ENCODE assay signal across 26 cellular contexts in the genomic region with DNA sequence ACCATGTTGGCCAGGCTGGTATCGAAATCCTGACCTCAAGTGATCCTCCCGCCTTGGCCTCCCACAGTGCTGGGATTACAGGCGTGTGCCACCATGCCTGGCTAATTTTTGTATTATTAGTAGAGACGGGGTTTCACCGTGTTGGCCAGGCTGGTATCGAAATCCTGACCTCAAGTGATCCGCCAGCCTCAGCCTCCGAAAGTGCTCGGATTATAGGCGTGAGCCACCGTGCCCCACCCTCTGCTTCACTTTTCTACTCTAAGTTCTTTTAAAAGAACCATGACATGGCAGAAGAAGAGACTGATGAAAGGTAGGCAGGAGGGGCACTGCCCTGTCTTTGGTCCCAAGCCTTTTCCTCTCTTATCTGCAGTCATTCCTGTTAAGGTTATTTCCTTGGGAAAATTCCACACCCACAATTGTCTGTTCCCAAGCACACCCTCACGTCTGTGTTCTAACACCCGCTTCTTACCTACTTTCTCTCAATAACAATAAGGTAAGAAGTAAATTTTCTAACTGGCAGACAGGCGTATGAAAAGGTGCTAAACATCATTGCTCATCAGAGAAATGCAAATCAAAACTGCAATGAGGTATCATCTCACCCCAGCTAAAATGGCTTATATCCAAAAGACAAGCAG.
"Had no signal": no experiment of that assay in that cellular context is flagged by ENCODE, and none has a peak within 500 bp of the region (broad histone marks: within the 10 kb centered on the region; RNA-seq: fewer than 3 reads in every experiment).

No MANE protein-coding gene starts in this region.

- H3K27ac Mint-ChIP-seq: stimulated activated effector memory CD8-positive, alpha-beta T cell treated with anti-CD3 and anti-CD28 coated beads, Interleukin-12 subunit alpha, Interleukin-12 subunit beta, amount 100 ng/mL, for 72 hours; stimulated activated memory B cell treated with anti-CD40 and anti-IgM and Interleukin-4, amounts not matched to agents 10 μg/mL and 1 μg/mL and 100 μg/mL, for 72 hours; stimulated activated naive B cell treated with anti-CD40 and anti-IgM and Interleukin-4, amounts not matched to agents 10 μg/mL and 1 μg/mL and 100 μg/mL, for 72 hours; stimulated activated naive CD8-positive, alpha-beta T cell treated with anti-CD3 and anti-CD28 coated beads, Interleukin-15, amount 100 ng/mL, for 72 hours; stimulated activated naive CD8-positive, alpha-beta T cell treated with anti-CD3 and anti-CD28 coated beads, Interleukin-15, Interleukin-2, amounts not matched to agents 100 ng/mL and 50 ng/mL, for 24 hours; type B pancreatic cell had no signal

- H3K4me1 Mint-ChIP-seq: stimulated activated effector memory CD8-positive, alpha-beta T cell treated with anti-CD3 and anti-CD28 coated beads, Interleukin-12 subunit alpha, Interleukin-12 subunit beta, amount 100 ng/mL, for 72 hours; stimulated activated memory B cell treated with anti-CD40 and anti-IgM and Interleukin-4, amounts not matched to agents 10 μg/mL and 1 μg/mL and 100 μg/mL, for 72 hours; stimulated activated naive B cell treated with anti-CD40 and anti-IgM and Interleukin-4, amounts not matched to agents 10 μg/mL and 1 μg/mL and 100 μg/mL, for 72 hours; stimulated activated naive CD8-positive, alpha-beta T cell treated with anti-CD3 and anti-CD28 coated beads, Interleukin-15, amount 100 ng/mL, for 72 hours had no signal

- H3K36me3 Mint-ChIP-seq: stimulated activated effector memory CD8-positive, alpha-beta T cell treated with anti-CD3 and anti-CD28 coated beads, Interleukin-12 subunit alpha, Interleukin-12 subunit beta, amount 100 ng/mL, for 72 hours; stimulated activated memory B cell treated with anti-CD40 and anti-IgM and Interleukin-4, amounts not matched to agents 10 μg/mL and 1 μg/mL and 100 μg/mL, for 72 hours; stimulated activated naive B cell treated with anti-CD40 and anti-IgM and Interleukin-4, amounts not matched to agents 10 μg/mL and 1 μg/mL and 100 μg/mL, for 72 hours; type B pancreatic cell had no signal

- DNase-seq: stimulated activated CD4-positive, alpha-beta T cell treated with anti-CD3 and anti-CD28 coated beads, Interleukin-2, amount 100 ng/mL, for 48 hours; stimulated activated CD4-positive, alpha-beta T cell treated with anti-CD3 and anti-CD28 coated beads, Interleukin-4, amount 100 ng/mL, for 1 hour; stimulated activated CD4-positive, alpha-beta T cell treated with anti-CD3 and anti-CD28 coated beads, Interleukin-4, amount 100 ng/mL, for 24 hours; stimulated activated CD4-positive, alpha-beta T cell treated with anti-CD3 and anti-CD28 coated beads, Interleukin-4, amount 100 ng/mL, for 4 hours; stimulated activated CD8-positive, alpha-beta memory T cell treated with anti-CD3 and anti-CD28 coated beads, Interleukin-4, amount 100 ng/mL, for 48 hours; stimulated activated naive B cell treated with anti-CD40 and anti-IgM and Interleukin-4, amounts not matched to agents 10 μg/mL and 1 μg/mL and 100 μg/mL, for 72 hours; stimulated activated naive CD4-positive, alpha-beta T cell; stimulated activated naive CD4-positive, alpha-beta T cell treated with Interleukin-2 at 50 U/mL for 16 hours; stimulated activated naive CD8-positive, alpha-beta T cell treated with anti-CD3 and anti-CD28 coated beads, Interleukin-15, amount 100 ng/mL, for 72 hours; stimulated activated naive CD8-positive, alpha-beta T cell treated with anti-CD3 and anti-CD28 coated beads, Interleukin-15, Interleukin-2, amounts not matched to agents 100 U/mL and 50 U/mL, for 24 hours; stomach; testis; thyroid gland; tibial artery; trophoblast cell; upper lobe of left lung; upper lobe of right lung; uterus had no signal

- H3K27me3 ChIP-seq: stomach, suprapubic skin, testis, thyroid gland, tibial artery, tibial nerve, upper lobe of left lung, upper lobe of right lung, uterus, vagina had no signal

- H3K36me3 ChIP-seq: stomach, suprapubic skin, thoracic aorta, thyroid gland, tibial artery, tibial nerve, upper lobe of left lung, upper lobe of right lung, uterus, vagina had no signal

- H3K27me3 Mint-ChIP-seq: stimulated activated memory B cell treated with anti-CD40 and anti-IgM and Interleukin-4, amounts not matched to agents 10 μg/mL and 1 μg/mL and 100 μg/mL, for 72 hours; stimulated activated naive B cell treated with anti-CD40 and anti-IgM and Interleukin-4, amounts not matched to agents 10 μg/mL and 1 μg/mL and 100 μg/mL, for 72 hours; stimulated activated naive CD8-positive, alpha-beta T cell treated with anti-CD3 and anti-CD28 coated beads, Interleukin-15, amount 100 ng/mL, for 72 hours; stimulated activated naive CD8-positive, alpha-beta T cell treated with anti-CD3 and anti-CD28 coated beads, Interleukin-15, Interleukin-2, amounts not matched to agents 100 ng/mL and 50 ng/mL, for 24 hours; type B pancreatic cell had no signal

- H3K9me3 Mint-ChIP-seq: stimulated activated naive CD8-positive, alpha-beta T cell treated with anti-CD3 and anti-CD28 coated beads, Interleukin-15, Interleukin-2, amounts not matched to agents 100 ng/mL and 50 ng/mL, for 24 hours; type B pancreatic cell had no signal

- H3K4me3 Mint-ChIP-seq: stimulated activated effector memory CD8-positive, alpha-beta T cell treated with anti-CD3 and anti-CD28 coated beads, Interleukin-12 subunit alpha, Interleukin-12 subunit beta, amount 100 ng/mL, for 72 hours; stimulated activated memory B cell treated with anti-CD40 and anti-IgM and Interleukin-4, amounts not matched to agents 10 μg/mL and 1 μg/mL and 100 μg/mL, for 72 hours; stimulated activated naive B cell treated with anti-CD40 and anti-IgM and Interleukin-4, amounts not matched to agents 10 μg/mL and 1 μg/mL and 100 μg/mL, for 72 hours; stimulated activated naive CD8-positive, alpha-beta T cell treated with anti-CD3 and anti-CD28 coated beads, Interleukin-15, amount 100 ng/mL, for 72 hours; stimulated activated naive CD8-positive, alpha-beta T cell treated with anti-CD3 and anti-CD28 coated beads, Interleukin-15, Interleukin-2, amounts not matched to agents 100 ng/mL and 50 ng/mL, for 24 hours; type B pancreatic cell had no signal

- H3K27ac ChIP-seq: stomach, suprapubic skin, testis, thoracic aorta, thyroid gland, tibial artery, tibial nerve, upper lobe of left lung, upper lobe of right lung, uterus, vagina had no signal

- H3K4me3 ChIP-seq: stomach, suprapubic skin, testis, thoracic aorta, thyroid gland, tibial artery, tibial nerve, upper lobe of left lung, upper lobe of right lung, uterus, vagina had no signal

- ATAC-seq: stimulated activated effector memory CD8-positive, alpha-beta T cell treated with anti-CD3 and anti-CD28 coated beads, Interleukin-12 subunit alpha, Interleukin-12 subunit beta, amount 100 ng/mL, for 72 hours; stimulated activated memory B cell treated with anti-CD40 and anti-IgM and Interleukin-4, amounts not matched to agents 10 μg/mL and 1 μg/mL and 100 μg/mL, for 72 hours; stimulated activated naive B cell treated with anti-CD40 and anti-IgM and Interleukin-4, amounts not matched to agents 10 μg/mL and 1 μg/mL and 100 μg/mL, for 72 hours; stimulated activated naive CD8-positive, alpha-beta T cell treated with anti-CD3 and anti-CD28 coated beads, Interleukin-15, amount 100 ng/mL, for 72 hours; stimulated activated naive CD8-positive, alpha-beta T cell treated with anti-CD3 and anti-CD28 coated beads, Interleukin-15, Interleukin-2, amounts not matched to agents 100 U/mL and 50 U/mL, for 24 hours; upper lobe of right lung had no signal

- H3K4me1 ChIP-seq: stomach, suprapubic skin, testis, tibial artery, tibial nerve, upper lobe of right lung, vagina had no signal

- H3K9me3 ChIP-seq: stomach, testis, thoracic aorta, thyroid gland, tibial artery, upper lobe of right lung, uterus, vagina had no signal
